Comparison of ENCODE assay signal across 20 cellular contexts in the genomic region with DNA sequence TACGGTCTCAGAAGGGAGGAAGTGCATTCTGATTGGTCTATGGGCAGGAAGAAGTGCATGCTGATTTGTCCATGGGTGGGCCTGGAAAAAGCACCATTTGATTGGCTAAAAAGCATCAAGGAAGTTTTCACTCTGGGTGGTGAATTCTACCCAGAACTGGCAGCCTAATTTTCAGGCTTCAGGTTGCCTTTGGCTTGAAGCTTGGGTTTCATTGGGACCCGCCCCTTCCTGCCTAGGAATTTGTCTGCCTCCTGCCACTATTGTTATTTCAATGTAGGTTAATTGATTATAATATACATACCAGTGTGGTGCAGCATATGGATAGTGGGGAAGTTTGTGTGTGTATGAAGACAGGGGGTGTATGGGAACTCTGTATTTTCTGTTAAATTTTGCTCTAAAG.
A peak's percentile ranks its signal among the peaks of the same experiment; 100 is the strongest.
DNase-seq lines count a peak whose midpoint lies in the region; ATAC-seq and TF ChIP-seq lines count a peak whose summit lies in the region.
"Had no signal": no experiment of that assay in that cellular context is flagged by ENCODE, and none has a peak within 500 bp of the region (broad histone marks: within the 10 kb centered on the region; RNA-seq: fewer than 3 reads in every experiment).

No MANE protein-coding gene starts in this region.

- H3K4me2 ChIP-seq in Karpas-422 (ENCODE audit: low read depth, low read length, poor library complexity, severe bottlenecking): no peak overlapping the region

- H2AFZ ChIP-seq in Karpas-422 (ENCODE audit: low read length): 0 out of 2 replicates have a peak overlapping the region, but pooled peaks have one; percentile 36

- H3K27me3 Mint-ChIP-seq in endodermal cell (ENCODE audit: insufficient read depth): no peaks in the 10 kb centered on the region
- H3K27me3 Mint-ChIP-seq in CD8-positive, alpha-beta memory T cell: no peaks in the 10 kb centered on the region

- H4K20me1 ChIP-seq in Karpas-422 (ENCODE audit: insufficient read depth, low read depth, low read length): no peaks in the 10 kb centered on the region

- H3K9me3 ChIP-seq in Karpas-422 (ENCODE audit: low read length): peaks cover 27% of the 10 kb centered on the region
- peaks cover 5% of the 10 kb centered on the region for H3K9me3 ChIP-seq in endodermal cell (ENCODE audit: control insufficient read depth, low read length)
- no peaks in the 10 kb centered on the region for H3K9me3 ChIP-seq in CD8-positive, alpha-beta memory T cell (ENCODE audit: low read length)
- H3K9me3 ChIP-seq: HAP-1, SJSA1 had no signal

- WGBS in endodermal cell (ENCODE audit: insufficient coverage in 1 of 2, insufficient read length in 1 of 2), 2 experiments: 78% methylated on average over 2 of the region's 2 CpGs; no CpG with 5 or more reads in 1 of the 2 experiments

- H3K36me3 ChIP-seq in Karpas-422 (ENCODE audit: insufficient read depth, low read length) (no peaks in the 10 kb centered on the region), endodermal cell (ENCODE audit: control insufficient read depth, insufficient read depth, low read length) (no peaks in the 10 kb centered on the region)
- no peaks in the 10 kb centered on the region for H3K36me3 ChIP-seq in CD8-positive, alpha-beta memory T cell (ENCODE audit: insufficient read depth, low read length)
- H3K36me3 ChIP-seq: HAP-1, SJSA1 had no signal

- POLR2A ChIA-PET in CD8-positive, alpha-beta memory T cell (lab: Charles Lee): no interaction called here

- no peak overlapping the region for H3K4me3 Mint-ChIP-seq in endodermal cell
- no peak overlapping the region for H3K4me3 Mint-ChIP-seq in CD8-positive, alpha-beta memory T cell

- H3K27ac Mint-ChIP-seq in endodermal cell: no peak overlapping the region
- no peak overlapping the region for H3K27ac Mint-ChIP-seq in CD8-positive, alpha-beta memory T cell

- CTCF ChIA-PET in CD8-positive, alpha-beta memory T cell (lab: Charles Lee): no interaction called here

- peaks cover 15% of the 10 kb centered on the region for H3K9me3 Mint-ChIP-seq in endodermal cell
- H3K9me3 Mint-ChIP-seq in CD8-positive, alpha-beta memory T cell: peaks cover 2 to 18% (median 5%) of the 10 kb centered on the region in 5 donors

- no peaks in the 10 kb centered on the region for H3K79me2 ChIP-seq in Karpas-422 (ENCODE audit: low read length)

- no peaks in the 10 kb centered on the region for H3K36me3 Mint-ChIP-seq in endodermal cell (ENCODE audit: low read depth)
- H3K36me3 Mint-ChIP-seq in CD8-positive, alpha-beta memory T cell: no peaks in the 10 kb centered on the region

- no peak for ATAC-seq in HG02642 (IDR thresholded peaks at IDR 0.05; ENCODE audit: poor library complexity, unreplicated experiment)
- ATAC-seq: K562, Right ventricle myocardium inferior had no signal

- no peak overlapping the region for H3K27ac ChIP-seq in Karpas-422 (ENCODE audit: low read length)
- H3K27ac ChIP-seq in endodermal cell (ENCODE audit: low read depth, low read length): no peak overlapping the region
- no peak overlapping the region for H3K27ac ChIP-seq in CD8-positive, alpha-beta memory T cell (ENCODE audit: low read depth, low read length)
- H3K27ac ChIP-seq: SJSA1 had no signal

- no peak for TF ChIP-seq CTCF in endodermal cell (conservative IDR thresholded peaks at IDR 0.05)

- H3K4me1 ChIP-seq in Karpas-422 (ENCODE audit: low read length) (no peaks in the 10 kb centered on the region), endodermal cell (ENCODE audit: control insufficient read depth, insufficient read depth, low read length) (no peaks in the 10 kb centered on the region)
- H3K4me1 ChIP-seq in CD8-positive, alpha-beta memory T cell (ENCODE audit: insufficient read depth, low read length): no peaks in the 10 kb centered on the region
- H3K4me1 ChIP-seq: HAP-1, SJSA1 had no signal

- no peaks in the 10 kb centered on the region for H3K4me1 Mint-ChIP-seq in endodermal cell
- no peaks in the 10 kb centered on the region for H3K4me1 Mint-ChIP-seq in CD8-positive, alpha-beta memory T cell

- no peaks in the 10 kb centered on the region for H3K27me3 ChIP-seq in Karpas-422 (ENCODE audit: low read length)
- no peaks in the 10 kb centered on the region for H3K27me3 ChIP-seq in endodermal cell (ENCODE audit: control insufficient read depth, insufficient read depth, low read length, poor library complexity, severe bottlenecking)
- no peaks in the 10 kb centered on the region for H3K27me3 ChIP-seq in CD8-positive, alpha-beta memory T cell (ENCODE audit: insufficient read depth, low read length, poor library complexity, severe bottlenecking)
- H3K27me3 ChIP-seq: SJSA1 had no signal

- DNase-seq in ELF-1 (ENCODE audit: low read depth, low spot score) (peak; percentile 60), Karpas-422 (no peak), endodermal cell (peak; percentile 81), iPS-NIHi11 (ENCODE audit: low spot score) (peak; percentile 54), GDM1 (lab: John Stamatoyannopoulos, UW) (no peak), C1 segment of cervical spinal cord (lab: John Stamatoyannopoulos, UW) (no peak)
- DNase-seq in CD8-positive, alpha-beta memory T cell: no peak
- DNase-seq: DMS79 treated with DMSO at 0.1 percent for 48 hours, NCI-H1105, NCI-H146, NCI-H2081, NCI-H2171, NCI-H526, OCI-M1, T-helper 1 cell had no signal

- no peaks in the 10 kb centered on the region for H3K9me2 ChIP-seq in Karpas-422 (replicated peaks; ENCODE audit: insufficient read depth, low read length)

- no peak overlapping the region for H3K9ac ChIP-seq in Karpas-422 (ENCODE audit: low read length)
- no peak overlapping the region for H3K9ac ChIP-seq in endodermal cell (ENCODE audit: extremely low read depth, low read length, poor library complexity, severe bottlenecking)

- no peak overlapping the region for H3K4me3 ChIP-seq in Karpas-422 (ENCODE audit: low read length)
- H3K4me3 ChIP-seq in endodermal cell (ENCODE audit: low read length): no peak overlapping the region
- H3K4me3 ChIP-seq in CD8-positive, alpha-beta memory T cell (ENCODE audit: low read length): no peak overlapping the region
- H3K4me3 ChIP-seq: HAP-1, K562, SJSA1 had no signal

Comparison
In these comparisons a context has a peak if more than half of its experiments do, and no peak if none do; other contexts are left out.
1. DNase-seq: peak in ELF-1 (single experiment), endodermal cell (single experiment) and iPS-NIHi11 (single experiment); none in Karpas-422 (single experiment), GDM1 (single experiment), CD8-positive, alpha-beta memory T cell (0 of 5) and C1 segment of cervical spinal cord (0 of 14).